In the genomic region with DNA sequence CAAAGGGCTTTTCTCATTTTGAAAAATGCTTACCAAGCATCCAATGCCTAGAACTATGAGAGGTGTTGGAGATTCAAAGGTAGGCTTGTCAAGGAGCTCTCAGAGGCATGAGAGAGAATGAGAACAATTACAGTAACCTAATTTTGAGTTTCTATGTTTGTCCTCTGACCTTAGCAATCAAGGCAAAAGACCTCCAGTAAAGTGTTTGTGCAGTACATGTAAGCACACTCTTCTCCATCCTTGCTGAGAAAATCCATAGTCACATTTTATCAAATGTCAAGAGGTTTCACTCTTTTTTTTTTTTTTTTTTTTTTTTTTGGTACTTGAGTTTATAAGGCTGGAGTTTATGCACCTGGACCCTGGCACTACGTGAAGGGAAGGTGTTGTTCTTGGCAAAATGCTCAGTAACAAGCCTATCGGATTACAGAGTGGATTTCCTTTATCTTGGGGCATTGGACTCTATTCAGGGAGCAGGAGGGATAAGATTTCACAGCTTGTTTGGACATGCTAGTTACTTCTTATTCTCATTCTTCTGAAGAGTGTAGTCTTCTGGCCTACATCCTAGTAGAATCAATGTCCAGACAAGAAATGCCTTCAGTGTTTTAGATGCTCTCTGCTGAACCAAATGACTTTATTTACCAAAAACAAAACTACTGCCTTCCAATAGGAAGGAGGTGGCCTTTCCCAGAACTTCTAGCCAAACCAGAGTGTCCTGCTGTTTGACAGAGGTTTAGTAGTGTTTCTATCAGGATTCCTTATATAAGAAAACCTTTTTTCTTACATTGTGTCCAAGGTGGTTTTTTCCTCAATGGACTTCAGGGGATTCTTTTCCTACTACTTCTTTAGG, we compare ENCODE assay signal across 21 cellular contexts. TPM values are rescaled to one million over a fixed set of nuclear protein-coding genes. Genes with fewer than 3 reads are reported as not detected.
A peak's percentile ranks its signal among the peaks of the same experiment; 100 is the strongest.
DNase-seq lines count a peak whose midpoint lies in the region; ATAC-seq and TF ChIP-seq lines count a peak whose summit lies in the region.
"Had no signal": no experiment of that assay in that cellular context is flagged by ENCODE, and none has a peak within 500 bp of the region (broad histone marks: within the 10 kb centered on the region; RNA-seq: fewer than 3 reads in every experiment).

No MANE protein-coding gene starts in this region.

- 28 to 35% methylated on average over 2 of the region's 2 CpGs for WGBS in thyroid gland, 2 donors

- no peak overlapping the region for H3K4me3 Mint-ChIP-seq in glutamatergic neuron (ENCODE audit: unreplicated experiment)
- H3K4me3 Mint-ChIP-seq: activated CD8-positive, alpha-beta T cell treated with anti-CD3 and anti-CD28 coated beads for 36 hours; activated naive CD8-positive, alpha-beta T cell treated with anti-CD3 and anti-CD28 coated beads, Interleukin-2, amount 10 ng/mL, durations not matched to agents 7 days and 5 days; stimulated activated effector memory CD8-positive, alpha-beta T cell treated with anti-CD3 and anti-CD28 coated beads, Interleukin-12 subunit alpha, Interleukin-12 subunit beta, amount 100 ng/mL, for 72 hours; type B pancreatic cell had no signal

- H3K27ac Mint-ChIP-seq in glutamatergic neuron (ENCODE audit: unreplicated experiment) = no peak overlapping the region
- H3K27ac Mint-ChIP-seq: activated CD8-positive, alpha-beta T cell treated with anti-CD3 and anti-CD28 coated beads for 36 hours; activated naive CD8-positive, alpha-beta T cell treated with anti-CD3 and anti-CD28 coated beads, Interleukin-2, amount 10 ng/mL, durations not matched to agents 7 days and 5 days; stimulated activated effector memory CD8-positive, alpha-beta T cell treated with anti-CD3 and anti-CD28 coated beads, Interleukin-12 subunit alpha, Interleukin-12 subunit beta, amount 100 ng/mL, for 72 hours; type B pancreatic cell had no signal

- no peaks in the 10 kb centered on the region for H3K36me3 Mint-ChIP-seq in glutamatergic neuron (ENCODE audit: unreplicated experiment)
- H3K36me3 Mint-ChIP-seq: activated naive CD8-positive, alpha-beta T cell treated with anti-CD3 and anti-CD28 coated beads, Interleukin-2, amount 10 ng/mL, durations not matched to agents 7 days and 5 days; stimulated activated effector memory CD8-positive, alpha-beta T cell treated with anti-CD3 and anti-CD28 coated beads, Interleukin-12 subunit alpha, Interleukin-12 subunit beta, amount 100 ng/mL, for 72 hours; type B pancreatic cell had no signal

- no peak overlapping the region for H3K4me3 ChIP-seq in thyroid gland (replicated peaks in 1 of 3)
- H3K4me3 ChIP-seq: MG63, mucosa of descending colon, skin epidermis had no signal

- no peak for TF ChIP-seq CTCF in thyroid gland (IDR thresholded peaks at IDR 0.05)
- no peak for TF ChIP-seq CTCF in glutamatergic neuron (IDR thresholded peaks at IDR 0.05; ENCODE audit: partially characterized antibody, unreplicated experiment)

- no peak for TF ChIP-seq POLR2A in thyroid gland (IDR thresholded peaks at IDR 0.05)

- no peaks in the 10 kb centered on the region for H3K36me3 ChIP-seq in thyroid gland
- H3K36me3 ChIP-seq: MG63 had no signal

- H3K27ac ChIP-seq in thyroid gland = no peak overlapping the region
- H3K27ac ChIP-seq: skin epidermis had no signal

- intact Hi-C loops in thyroid gland (cut with DNase I) = no loop called here

- H3K9me3 Mint-ChIP-seq in glutamatergic neuron (ENCODE audit: unreplicated experiment) = no peaks in the 10 kb centered on the region
- H3K9me3 Mint-ChIP-seq: stimulated activated effector memory CD8-positive, alpha-beta T cell treated with anti-CD3 and anti-CD28 coated beads, Interleukin-12 subunit alpha, Interleukin-12 subunit beta, amount 100 ng/mL, for 72 hours had no signal

- H3K4me1 ChIP-seq in thyroid gland = no peaks in the 10 kb centered on the region

- no peak for ATAC-seq in HG02642 (IDR thresholded peaks at IDR 0.05; ENCODE audit: poor library complexity, unreplicated experiment)
- ATAC-seq: activated CD8-positive, alpha-beta T cell treated with anti-CD3 and anti-CD28 coated beads for 36 hours; mucosa of descending colon; stimulated activated effector memory CD8-positive, alpha-beta T cell treated with anti-CD3 and anti-CD28 coated beads, Interleukin-12 subunit alpha, Interleukin-12 subunit beta, amount 100 ng/mL, for 72 hours had no signal

- H3K27me3 Mint-ChIP-seq in glutamatergic neuron (ENCODE audit: unreplicated experiment) = no peaks in the 10 kb centered on the region
- H3K27me3 Mint-ChIP-seq: activated naive CD8-positive, alpha-beta T cell treated with anti-CD3 and anti-CD28 coated beads, Interleukin-2, amount 10 ng/mL, durations not matched to agents 7 days and 5 days; type B pancreatic cell had no signal

- no peaks in the 10 kb centered on the region for H3K27me3 ChIP-seq in thyroid gland
- H3K27me3 ChIP-seq: MG63 had no signal

- peak; percentile 59 for DNase-seq in DMS53 treated with DMSO at 0.1 percent for 48 hours (lab: John Stamatoyannopoulos, UW; ENCODE audit: unreplicated experiment)
- peak; percentile 64 for DNase-seq in NCI-H1105 (lab: John Stamatoyannopoulos, UW)
- DNase-seq in NCI-H524 treated with DMSO at 0.1 percent for 48 hours (lab: John Stamatoyannopoulos, UW) = peak; percentile 22
- DNase-seq in left kidney (ENCODE audit: low read depth, low spot score) = peak; percentile 32
- DNase-seq in LoVo (ENCODE audit: low spot score) = no peak
- DNase-seq in thyroid gland = no peak
- DNase-seq in glutamatergic neuron = no peak
- DNase-seq: activated CD8-positive, alpha-beta T cell treated with anti-CD3 and anti-CD28 coated beads for 36 hours; activated naive CD8-positive, alpha-beta T cell treated with anti-CD3 and anti-CD28 coated beads, Interleukin-2, amount 10 ng/mL, durations not matched to agents 7 days and 5 days; central memory CD4-positive, alpha-beta T cell; effector CD4-positive, alpha-beta T cell; hippocampal formation; MG63; mucosa of descending colon; NCI-H526; SW 1271 had no signal

- peaks cover 2% of the 10 kb centered on the region for H3K4me1 Mint-ChIP-seq in glutamatergic neuron (ENCODE audit: low read depth, unreplicated experiment)
- H3K4me1 Mint-ChIP-seq: activated naive CD8-positive, alpha-beta T cell treated with anti-CD3 and anti-CD28 coated beads, Interleukin-2, amount 10 ng/mL, durations not matched to agents 7 days and 5 days; stimulated activated effector memory CD8-positive, alpha-beta T cell treated with anti-CD3 and anti-CD28 coated beads, Interleukin-12 subunit alpha, Interleukin-12 subunit beta, amount 100 ng/mL, for 72 hours had no signal

- H3K9me3 ChIP-seq in thyroid gland = no peaks in the 10 kb centered on the region
- H3K9me3 ChIP-seq: MG63, mucosa of descending colon had no signal

RNA-seq across cellular contexts. Expression of gene KCNJ2, which starts 21.9 kb away (rescaled TPM):
- total RNA-seq in thyroid gland (1 to 10 TPM in 3 of 4 donors, under 1 TPM in 1; 0.93 to 4.3 (median 1.7) TPM), glutamatergic neuron (ENCODE audit: unreplicated experiment) (1.3 TPM)
- total RNA-seq: activated CD8-positive, alpha-beta T cell treated with anti-CD3 and anti-CD28 coated beads for 36 hours; activated naive CD8-positive, alpha-beta T cell treated with anti-CD3 and anti-CD28 coated beads, Interleukin-2, amount 10 ng/mL, durations not matched to agents 7 days and 5 days; osteocyte had no signal

Comparison
In these comparisons a context has a peak if more than half of its experiments do, and no peak if none do; other contexts are left out.
1. DNase-seq: peak in DMS53 treated with DMSO at 0.1 percent for 48 hours (single experiment), NCI-H1105 (single experiment), NCI-H524 treated with DMSO at 0.1 percent for 48 hours (single experiment) and left kidney (single experiment); none in LoVo (single experiment), thyroid gland (0 of 2) and glutamatergic neuron (single experiment).